ENCODE assay signal across 11 cellular contexts in the genomic region with DNA sequence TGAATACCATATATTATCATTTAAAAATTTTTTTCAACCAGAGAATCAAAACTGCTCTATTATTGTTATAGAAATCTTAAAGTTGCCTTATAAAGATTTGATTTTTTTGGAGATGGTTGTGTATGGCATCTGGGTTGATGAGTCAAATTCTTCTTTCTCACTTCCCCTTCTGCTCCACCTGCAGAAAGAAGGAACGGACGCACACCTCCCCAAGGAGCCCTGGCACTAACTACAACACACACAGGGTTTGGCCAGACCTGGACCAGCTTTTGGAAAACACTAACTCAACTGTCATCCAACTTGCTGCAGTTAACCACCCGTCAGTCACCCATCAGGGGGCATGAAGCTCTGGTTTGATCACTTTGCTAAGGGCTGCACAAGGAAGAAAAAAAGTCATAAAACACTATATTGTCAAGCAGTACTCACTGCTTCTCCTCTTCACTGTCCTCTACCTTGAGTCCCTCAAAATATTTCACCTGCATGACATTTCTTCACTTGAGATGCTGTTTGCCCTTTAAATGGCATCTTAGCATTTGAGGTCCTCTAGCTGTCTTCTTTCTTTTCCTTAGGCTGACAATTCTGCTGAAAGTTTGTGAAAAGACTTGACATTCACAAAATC.
A peak's percentile ranks its signal among the peaks of the same experiment; 100 is the strongest.
DNase-seq lines count a peak whose midpoint lies in the region; ATAC-seq and TF ChIP-seq lines count a peak whose summit lies in the region.
"Had no signal": no experiment of that assay in that cellular context is flagged by ENCODE, and none has a peak within 500 bp of the region (broad histone marks: within the 10 kb centered on the region; RNA-seq: fewer than 3 reads in every experiment).

No MANE protein-coding gene starts in this region.

- no peaks in the 10 kb centered on the region for H3K36me3 Mint-ChIP-seq in activated naive CD8-positive, alpha-beta T cell treated with anti-CD3 and anti-CD28 coated beads, Interleukin-2, amount 50 U/mL, for 24 hours (ENCODE audit: low read depth)
- H3K36me3 Mint-ChIP-seq: naive thymus-derived CD4-positive, alpha-beta T cell had no signal

- no peaks in the 10 kb centered on the region for H3K9me3 ChIP-seq in mucosa of descending colon
- H3K9me3 ChIP-seq: SJSA1 had no signal

- H3K36me3 ChIP-seq in mucosa of descending colon (ENCODE audit: low read depth), result no peaks in the 10 kb centered on the region
- H3K36me3 ChIP-seq: SJSA1 had no signal

- H3K27ac Mint-ChIP-seq in activated naive CD8-positive, alpha-beta T cell treated with anti-CD3 and anti-CD28 coated beads, Interleukin-2, amount 50 U/mL, for 24 hours, result no peak overlapping the region
- H3K27ac Mint-ChIP-seq: naive thymus-derived CD4-positive, alpha-beta T cell had no signal

- H3K4me3 Mint-ChIP-seq in activated naive CD8-positive, alpha-beta T cell treated with anti-CD3 and anti-CD28 coated beads, Interleukin-2, amount 50 U/mL, for 24 hours, result no peak overlapping the region
- H3K4me3 Mint-ChIP-seq: naive thymus-derived CD4-positive, alpha-beta T cell had no signal

- no peaks in the 10 kb centered on the region for H3K4me1 ChIP-seq in mucosa of descending colon (ENCODE audit: low read depth)
- H3K4me1 ChIP-seq: SJSA1 had no signal

- TF ChIP-seq CTCF in GM12864 (IDR thresholded peaks at IDR 0.05; ENCODE audit: low read depth, low read length, missing control alignments), result no peak
- TF ChIP-seq CTCF in mucosa of descending colon (IDR thresholded peaks at IDR 0.05), result no peak

- DNase-seq in GM12864 (ENCODE audit: low read depth) (peak; percentile 54), UCSD-AML1 (lab: John Stamatoyannopoulos, UW; ENCODE audit: unreplicated experiment) (no peak), mucosa of descending colon (no peak), NCI-H187 (lab: John Stamatoyannopoulos, UW) (no peak)
- DNase-seq in activated naive CD8-positive, alpha-beta T cell treated with anti-CD3 and anti-CD28 coated beads, Interleukin-2, amount 50 U/mL, for 24 hours, result no peak
- DNase-seq: activated CD4-positive, alpha-beta T cell treated with anti-CD3 and anti-CD28 coated beads, Interleukin-2, amount 50 U/mL, for 1 hour; naive thymus-derived CD4-positive, alpha-beta T cell had no signal

- peak; percentile 97 for ATAC-seq in GM19372 (IDR thresholded peaks at IDR 0.05; ENCODE audit: low read depth, unreplicated experiment)
- peak; percentile 100 for ATAC-seq in HG02763 (IDR thresholded peaks at IDR 0.05; ENCODE audit: unreplicated experiment)
- peak; percentile 100 for ATAC-seq in HG03469 (IDR thresholded peaks at IDR 0.05; ENCODE audit: unreplicated experiment)
- ATAC-seq in activated naive CD8-positive, alpha-beta T cell treated with anti-CD3 and anti-CD28 coated beads, Interleukin-2, amount 50 U/mL, for 24 hours, result no peak
- ATAC-seq in mucosa of descending colon, result no peak
- ATAC-seq: naive thymus-derived CD4-positive, alpha-beta T cell had no signal

- H3K27me3 Mint-ChIP-seq in activated naive CD8-positive, alpha-beta T cell treated with anti-CD3 and anti-CD28 coated beads, Interleukin-2, amount 50 U/mL, for 24 hours, result no peaks in the 10 kb centered on the region
- H3K27me3 Mint-ChIP-seq: naive thymus-derived CD4-positive, alpha-beta T cell had no signal

- H3K4me3 ChIP-seq in GM12864 (ENCODE audit: low read depth, low read length) (no peak overlapping the region), mucosa of descending colon (no peak overlapping the region)
- H3K4me3 ChIP-seq: SJSA1 had no signal

- peaks cover 2% of the 10 kb centered on the region for H3K4me1 Mint-ChIP-seq in activated naive CD8-positive, alpha-beta T cell treated with anti-CD3 and anti-CD28 coated beads, Interleukin-2, amount 50 U/mL, for 24 hours

- intact Hi-C loops in mucosa of descending colon (cut with DNase I, micrococcal nuclease), result no loop called here

- no peaks in the 10 kb centered on the region for H3K9me3 Mint-ChIP-seq in activated naive CD8-positive, alpha-beta T cell treated with anti-CD3 and anti-CD28 coated beads, Interleukin-2, amount 50 U/mL, for 24 hours

Comparison
In these comparisons a context has a peak if more than half of its experiments do, and no peak if none do; other contexts are left out.
1. ATAC-seq: peak in GM19372 (single experiment), HG02763 (single experiment) and HG03469 (single experiment); none in activated naive CD8-positive, alpha-beta T cell treated with anti-CD3 and anti-CD28 coated beads, Interleukin-2, amount 50 U/mL, for 24 hours (single experiment) and mucosa of descending colon (single experiment).